Comparison of ENCODE assay signal across 20 cellular contexts in the genomic region with DNA sequence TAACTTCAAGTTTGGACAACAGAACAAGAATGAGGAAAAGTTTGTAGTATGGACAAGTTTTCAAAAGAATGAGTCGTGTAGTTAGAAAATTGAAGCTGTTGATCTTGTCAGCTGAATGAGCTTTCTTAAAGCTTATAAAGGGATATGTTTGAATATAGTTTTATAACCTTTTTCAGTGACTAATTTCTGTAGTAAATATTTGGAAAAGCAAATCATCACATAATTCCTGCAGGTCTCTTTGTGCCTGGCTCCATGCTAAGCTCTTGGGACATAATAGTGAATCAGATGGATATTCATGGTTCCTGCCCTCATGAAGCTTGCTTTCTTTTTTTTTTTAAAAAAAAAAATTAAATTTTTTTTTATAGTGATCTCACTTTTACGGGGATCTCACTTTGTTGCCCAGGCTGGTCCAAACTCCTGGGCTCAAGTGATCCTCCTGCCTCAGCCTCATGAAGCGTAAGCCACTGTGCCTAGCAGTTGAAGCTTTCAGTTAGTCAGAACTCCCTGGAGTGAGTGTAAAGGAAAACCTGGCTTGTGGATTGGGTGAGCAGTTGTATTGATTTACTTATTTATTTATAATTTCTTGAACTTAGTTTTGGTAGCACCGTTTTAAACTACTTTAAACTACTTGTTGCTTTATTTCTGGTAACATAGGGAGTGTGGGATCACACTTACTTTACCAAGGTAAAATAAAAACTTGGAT.
"Had no signal": no experiment of that assay in that cellular context is flagged by ENCODE, and none has a peak within 500 bp of the region (broad histone marks: within the 10 kb centered on the region; RNA-seq: fewer than 3 reads in every experiment).

No MANE protein-coding gene starts in this region.

- ATAC-seq: psoas muscle, sciatic nerve had no signal

- H3K27me3 Mint-ChIP-seq: memory B cell had no signal

- DNase-seq: activated CD4-positive, CD25-positive, alpha-beta regulatory T cell treated with anti-CD3 and anti-CD28 coated beads, Interleukin-2, amount 50 U/mL, for 72 hours; activated naive CD4-positive, alpha-beta T cell treated with anti-CD3 and anti-CD28 coated beads for 36 hours; activated T-cell treated with anti-CD3 and anti-CD28 coated beads for 4 hours; esophagus squamous epithelium; foreskin fibroblast; glutamatergic neuron; hypothalamus; left ventricle myocardium superior; psoas muscle; spleen; stomach; T-helper 1 cell; T1000; testis had no signal

- H3K4me3 Mint-ChIP-seq: activated naive CD4-positive, alpha-beta T cell treated with anti-CD3 and anti-CD28 coated beads for 36 hours; memory B cell; nephron had no signal

- H3K4me3 ChIP-seq: cardiac muscle cell, esophagus squamous epithelium, spleen, stomach, testis had no signal

- H3K27ac Mint-ChIP-seq: activated naive CD4-positive, alpha-beta T cell treated with anti-CD3 and anti-CD28 coated beads for 36 hours; activated T-helper 2 cell treated with anti-CD3 and anti-CD28 coated beads, Interferon-gamma antibody, Interleukin-2, Interleukin-4, amounts not matched to agents 10 μg/mL and 5 μg/mL and 100 μg/mL, durations not matched to agents 14 hours and 24 hours and 36 hours had no signal

- FAIRE-seq: colon had no signal

- H3K36me3 ChIP-seq: cardiac muscle cell, esophagus squamous epithelium, spleen, stomach had no signal

- H3K9me3 ChIP-seq: psoas muscle, stomach, testis had no signal

- H3K27ac ChIP-seq: cardiac muscle cell, esophagus squamous epithelium had no signal

- H3K27me3 ChIP-seq: cardiac muscle cell, esophagus squamous epithelium, spleen, stomach, testis had no signal
